Comparison of ENCODE assay signal across 16 cellular contexts in the genomic region with DNA sequence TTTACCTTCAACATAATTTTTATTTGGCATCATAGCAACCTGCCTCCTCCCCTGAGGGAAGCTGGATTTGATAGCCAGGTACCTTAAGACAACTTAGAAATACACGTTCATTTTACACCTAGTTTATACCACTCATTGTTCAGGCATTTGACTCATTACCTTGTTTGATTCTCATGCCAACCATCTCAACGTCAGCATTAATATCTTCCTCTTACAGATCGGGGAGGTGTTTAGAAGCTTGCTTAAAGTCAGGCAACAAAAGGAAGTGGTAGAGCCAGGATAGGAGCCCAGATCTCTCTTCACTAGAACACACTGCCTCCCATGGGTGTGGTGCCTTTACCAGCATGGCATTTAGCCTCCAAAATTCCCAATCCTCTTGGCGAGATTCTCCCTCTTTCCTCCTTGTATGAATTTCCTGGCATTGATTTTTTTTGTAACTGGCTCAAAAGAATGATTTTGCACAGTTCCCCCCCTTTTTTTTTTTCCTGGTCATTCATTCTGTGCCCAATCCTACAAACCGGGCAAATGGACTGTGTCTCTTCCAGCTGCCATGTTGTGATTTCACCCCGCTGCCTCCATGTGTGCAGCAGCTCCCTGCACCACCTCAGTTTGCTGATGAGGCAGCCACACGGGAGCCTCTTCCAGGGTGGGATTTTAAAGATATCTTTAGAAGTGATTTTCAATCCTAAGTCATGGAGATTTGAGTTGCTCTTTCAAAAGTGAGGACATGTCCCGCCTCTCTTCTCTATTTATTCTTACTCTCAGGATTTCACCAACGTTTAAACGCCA.
DNase-seq lines count a peak whose midpoint lies in the region; ATAC-seq and FAIRE-seq lines count a peak whose summit lies in the region.
"Had no signal": no experiment of that assay in that cellular context is flagged by ENCODE, and none has a peak within 500 bp of the region (broad histone marks: within the 10 kb centered on the region; RNA-seq: fewer than 3 reads in every experiment).

No MANE protein-coding gene starts in this region.

- CTCF ChIA-PET in activated CD4-positive, alpha-beta T cell treated with anti-CD3 and anti-CD28 coated beads for 36 hours (lab: Charles Lee): no interaction called here

- intact Hi-C loops in activated CD4-positive, alpha-beta T cell treated with anti-CD3 and anti-CD28 coated beads for 36 hours (cut with DNase I, micrococcal nuclease): loop anchor here in 1 of 2 experiments (5.0 kb wide), 1 partner anchor 342 kb away; no protein-coding TSS in a partner anchor

- POLR2A ChIA-PET in activated CD4-positive, alpha-beta T cell treated with anti-CD3 and anti-CD28 coated beads for 36 hours (lab: Charles Lee): no interaction called here

- no peak overlapping the region for H3K27ac Mint-ChIP-seq in T-helper 17 cell
- H3K27ac Mint-ChIP-seq in activated CD4-positive, alpha-beta T cell treated with anti-CD3 and anti-CD28 coated beads for 36 hours: no peak overlapping the region
- H3K27ac Mint-ChIP-seq: CD4-positive, alpha-beta memory T cell; HFFc6 had no signal

- peak overlapping the region; percentile 25 for H3K4me3 Mint-ChIP-seq in T-helper 17 cell
- H3K4me3 Mint-ChIP-seq in activated CD4-positive, alpha-beta T cell treated with anti-CD3 and anti-CD28 coated beads for 36 hours: no peak overlapping the region
- H3K4me3 Mint-ChIP-seq: CD4-positive, alpha-beta memory T cell; HFFc6 had no signal

- H3K36me3 Mint-ChIP-seq in T-helper 17 cell (ENCODE audit: low read depth): no peaks in the 10 kb centered on the region
- H3K36me3 Mint-ChIP-seq in activated CD4-positive, alpha-beta T cell treated with anti-CD3 and anti-CD28 coated beads for 36 hours (ENCODE audit: low read depth): no peaks in the 10 kb centered on the region
- H3K36me3 Mint-ChIP-seq: CD4-positive, alpha-beta memory T cell had no signal

- H3K36me3 ChIP-seq in MG63: no peaks in the 10 kb centered on the region
- H3K36me3 ChIP-seq: BE2C had no signal

- peak; percentile 27 for DNase-seq in MG63
- DNase-seq in T-helper 17 cell: no peak
- peak; percentile 17 for DNase-seq in urothelium cell line (ENCODE audit: low spot score)
- no peak for DNase-seq in COLO829 (ENCODE audit: low spot score)
- DNase-seq in central memory CD4-positive, alpha-beta T cell: no peak
- no peak for DNase-seq in activated CD4-positive, alpha-beta T cell treated with anti-CD3 and anti-CD28 coated beads for 36 hours
- DNase-seq: BE2C; CD4-positive, alpha-beta memory T cell; COR-L47; DMS53; GF-D8; HCEC 1CT; HFFc6 had no signal

- peaks cover 79% of the 10 kb centered on the region for H3K27me3 Mint-ChIP-seq in T-helper 17 cell
- peaks cover 13% of the 10 kb centered on the region for H3K27me3 Mint-ChIP-seq in activated CD4-positive, alpha-beta T cell treated with anti-CD3 and anti-CD28 coated beads for 36 hours

- no peak overlapping the region for H3K4me3 ChIP-seq in MG63

- ATAC-seq in T-helper 17 cell: no peak
- peak; percentile 86 for ATAC-seq in esophagus mucosa
- no peak for ATAC-seq in activated CD4-positive, alpha-beta T cell treated with anti-CD3 and anti-CD28 coated beads for 36 hours

- H3K9me3 Mint-ChIP-seq in activated CD4-positive, alpha-beta T cell treated with anti-CD3 and anti-CD28 coated beads for 36 hours (ENCODE audit: low read depth): no peaks in the 10 kb centered on the region
- H3K9me3 Mint-ChIP-seq: CD4-positive, alpha-beta memory T cell had no signal

- H3K9me3 ChIP-seq in MG63 (no peaks in the 10 kb centered on the region), T-helper 17 cell (ENCODE audit: control insufficient read depth, low read length, poor library complexity, severe bottlenecking) (no peaks in the 10 kb centered on the region)
- H3K9me3 ChIP-seq: BE2C had no signal

- FAIRE-seq in urothelium cell line (lab: Jason Lieb, UNC): no peak
- FAIRE-seq: A204.1, D721Med had no signal

- peaks cover 2% of the 10 kb centered on the region for H3K4me1 Mint-ChIP-seq in T-helper 17 cell
- no peaks in the 10 kb centered on the region for H3K4me1 Mint-ChIP-seq in activated CD4-positive, alpha-beta T cell treated with anti-CD3 and anti-CD28 coated beads for 36 hours
- H3K4me1 Mint-ChIP-seq: CD4-positive, alpha-beta memory T cell had no signal

- no peaks in the 10 kb centered on the region; the same call in 1 of the 2 replicates for H3K27me3 ChIP-seq in MG63
- H3K27me3 ChIP-seq: BE2C had no signal

Comparison
In these comparisons a context has a peak if more than half of its experiments do, and no peak if none do; other contexts are left out.
1. DNase-seq: peak in MG63 (single experiment) and urothelium cell line (single experiment); none in T-helper 17 cell (0 of 3), COLO829 (single experiment), central memory CD4-positive, alpha-beta T cell (single experiment) and activated CD4-positive, alpha-beta T cell treated with anti-CD3 and anti-CD28 coated beads for 36 hours (single experiment).